In the genomic region with DNA sequence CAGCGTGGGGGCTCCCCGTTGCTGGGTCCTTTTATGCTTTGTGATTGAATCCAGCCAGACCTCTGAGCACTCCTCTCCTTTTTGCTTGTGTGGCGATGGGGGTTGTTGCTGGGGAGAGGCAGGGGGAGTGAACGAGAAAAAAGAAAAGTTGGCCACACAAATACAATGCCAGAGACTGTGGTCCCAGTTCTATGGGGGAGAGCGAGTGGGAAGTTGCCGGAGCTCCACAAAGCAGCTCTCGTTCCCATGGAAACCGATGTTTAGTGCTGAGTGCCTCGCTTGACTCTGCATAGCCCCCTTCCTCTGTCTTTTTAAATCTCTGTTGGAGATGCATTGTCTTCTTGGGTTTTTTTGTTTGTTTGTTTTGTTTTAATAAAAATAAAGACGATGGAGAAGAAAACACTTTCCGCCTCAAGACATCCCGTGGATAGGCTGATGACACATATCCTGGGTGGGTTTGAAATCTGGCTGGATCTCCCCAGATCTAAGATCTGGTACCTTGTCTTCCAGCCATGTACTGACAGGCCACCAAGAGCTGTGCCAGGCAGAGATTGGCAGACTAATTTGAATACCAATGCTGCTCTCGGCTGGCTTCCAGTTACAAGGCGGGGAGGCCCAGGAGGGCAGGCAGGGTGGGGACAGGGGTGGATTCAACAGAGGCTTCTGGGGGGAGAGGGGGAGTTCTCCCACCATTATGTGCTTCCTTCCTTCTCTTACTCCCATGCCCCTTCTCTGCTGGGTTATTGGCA, we compare ENCODE assay signal across 11 cellular contexts.
DNase-seq lines count a peak whose midpoint lies in the region; ATAC-seq, FAIRE-seq and TF ChIP-seq lines count a peak whose summit lies in the region.
"Had no signal": no experiment of that assay in that cellular context is flagged by ENCODE, and none has a peak within 500 bp of the region (broad histone marks: within the 10 kb centered on the region; RNA-seq: fewer than 3 reads in every experiment).

No MANE protein-coding gene starts in this region.

- WGBS in pancreas, 2 donors, result 37 to 43% methylated on average over 14 of the region's 14 CpGs

- FAIRE-seq in pancreas (lab: Jason Lieb, UNC), result no peak
- FAIRE-seq: A549 had no signal

- ATAC-seq in Right ventricle myocardium inferior (peak; percentile 56), upper lobe of right lung (peak; percentile 20), pancreas (no peak)
- ATAC-seq: A549 had no signal

- H3K4me3 ChIP-seq in fibroblast of pulmonary artery (replicated peaks; ENCODE audit: low read depth, low read length) (no peak overlapping the region), upper lobe of right lung (no peak overlapping the region), pancreas (no peak overlapping the region)
- H3K4me3 ChIP-seq: A549 had no signal

- no peaks in the 10 kb centered on the region for H3K9me3 ChIP-seq in upper lobe of right lung
- H3K9me3 ChIP-seq in pancreas, result no peaks in the 10 kb centered on the region
- H3K9me3 ChIP-seq: A549 had no signal

- DNase-seq in Right ventricle myocardium inferior (ENCODE audit: missing footprints) (no peak), cardiac septum (ENCODE audit: low spot score) (no peak), fibroblast of pulmonary artery (ENCODE audit: low read depth) (peak; percentile 30), mesothelial cell of epicardium (ENCODE audit: low spot score in 2 of 2, unreplicated experiment in 2 of 2) (peak in 1 of 2 experiments; percentile 45), upper lobe of right lung (no peak), pancreas (no peak), NCI-H1105 (lab: John Stamatoyannopoulos, UW) (no peak), AG08396 (ENCODE audit: low spot score) (no peak)
- DNase-seq: activated effector memory CD4-positive, alpha-beta T cell treated with Interleukin-2 at 50 U/mL for 16 hours; NCI-H2171 treated with DMSO at 0.1 percent for 48 hours had no signal

- no peaks in the 10 kb centered on the region for H3K36me3 ChIP-seq in upper lobe of right lung
- no peaks in the 10 kb centered on the region for H3K36me3 ChIP-seq in pancreas

- H3K36me3 Mint-ChIP-seq in mesothelial cell of epicardium, result no peaks in the 10 kb centered on the region

- H3K27me3 Mint-ChIP-seq in mesothelial cell of epicardium (ENCODE audit: low read depth), result peaks cover 3% of the 10 kb centered on the region

- H3K27ac ChIP-seq in upper lobe of right lung (no peak overlapping the region), pancreas (no peak overlapping the region)
- H3K27ac ChIP-seq: A549 had no signal

- peaks cover 49% of the 10 kb centered on the region for H3K4me1 Mint-ChIP-seq in mesothelial cell of epicardium

- TF ChIP-seq CTCF in fibroblast of pulmonary artery (IDR thresholded peaks at IDR 0.05; ENCODE audit: low read length, missing control alignments) (no peak), mesothelial cell of epicardium (IDR thresholded peaks at IDR 0.05; ENCODE audit: unreplicated experiment) (no peak), upper lobe of right lung (IDR thresholded peaks at IDR 0.05) (no peak), pancreas (IDR thresholded peaks at IDR 0.05) (no peak)

- intact Hi-C loops in Right ventricle myocardium inferior (cut with DNase I), result loop anchor here (5.0 kb wide), 1 partner anchor 232 kb away; no protein-coding TSS in a partner anchor
- intact Hi-C loops in cardiac septum (cut with DNase I), result no loop called here
- intact Hi-C loops in upper lobe of right lung (cut with DNase I), result no loop called here
- intact Hi-C loops in pancreas (cut with DNase I), result no loop called here

- no peaks in the 10 kb centered on the region for H3K9me3 Mint-ChIP-seq in mesothelial cell of epicardium

- H3K27me3 ChIP-seq in upper lobe of right lung (peaks cover 7% of the 10 kb centered on the region), pancreas (no peaks in the 10 kb centered on the region)

- peak overlapping the region; percentile 45 for H3K4me3 Mint-ChIP-seq in mesothelial cell of epicardium

- H3K4me1 ChIP-seq in upper lobe of right lung (no peaks in the 10 kb centered on the region), pancreas (no peaks in the 10 kb centered on the region)
- H3K4me1 ChIP-seq: A549 had no signal

- peak overlapping the region; percentile 72 for H3K27ac Mint-ChIP-seq in mesothelial cell of epicardium

Comparison
In these comparisons a context has a peak if more than half of its experiments do, and no peak if none do; other contexts are left out.
1. ATAC-seq: peak in Right ventricle myocardium inferior (single experiment) and upper lobe of right lung (single experiment); none in pancreas (0 of 4).